In the genomic region with DNA sequence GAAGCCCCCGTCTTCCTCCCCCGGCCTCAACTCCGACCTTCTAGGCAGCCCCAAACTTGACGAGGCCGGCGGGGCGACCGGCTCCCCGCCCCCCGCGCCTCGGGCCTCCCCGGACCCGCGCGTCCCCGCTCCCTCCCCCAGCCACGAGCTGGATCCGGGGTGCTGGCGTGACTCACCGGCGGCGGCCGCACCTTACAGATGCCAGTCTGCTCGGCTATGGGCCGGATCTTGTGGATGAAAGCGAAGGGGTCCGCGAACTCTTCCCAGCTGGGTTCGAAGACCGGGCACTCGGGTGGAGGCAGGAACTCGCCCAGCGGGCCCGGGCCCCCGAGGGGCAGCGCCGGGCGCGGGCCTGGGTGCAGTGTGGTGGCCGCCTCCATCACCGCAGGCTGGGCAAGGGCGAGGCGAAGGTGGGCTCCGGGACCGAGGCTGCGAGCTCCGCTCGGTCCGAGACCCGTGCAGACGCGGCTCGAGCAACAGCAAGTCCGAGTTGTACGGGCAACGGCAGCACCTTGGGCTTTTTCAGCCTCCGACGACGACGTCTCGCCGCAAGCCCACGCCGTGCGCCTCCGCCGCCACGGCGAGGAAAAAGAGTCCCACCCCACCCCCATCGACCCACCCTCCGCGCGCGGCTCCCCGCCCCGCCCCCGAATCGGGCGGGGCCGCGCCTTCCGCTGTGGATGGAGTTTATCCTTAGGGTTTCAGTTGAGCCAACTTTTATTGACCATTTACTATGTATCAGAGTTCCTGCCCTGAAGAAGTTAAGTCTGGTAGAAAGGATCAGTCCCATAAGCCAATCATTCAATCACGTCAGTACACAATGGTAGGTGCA, we compare ENCODE assay signal across 8 cellular contexts. TPM values are rescaled to one million over a fixed set of nuclear protein-coding genes. Genes with fewer than 3 reads are reported as not detected.
DNase-seq lines count a peak whose midpoint lies in the region; ATAC-seq and TF ChIP-seq lines count a peak whose summit lies in the region.

A gene (minus strand): TSS at position 496 of the 832 bp plus-strand sequence. CDS start 116 bp downstream, at position 380.

- peaks cover 0 to 4% of the 10 kb centered on the region in 2 donors for H3K4me1 ChIP-seq in breast epithelium

- H3K4me3 ChIP-seq in WI38 (ENCODE audit: low read depth, low read length) (peak within 1 kb of the TSS; percentile 88), breast epithelium (peak within 1 kb of the TSS; percentile 85 to 100 (median 86)), iPS-18c (ENCODE audit: insufficient read depth, low read depth, low read length) (peak within 1 kb of the TSS; percentile 86), skeletal muscle cell (ENCODE audit: low read depth, low read length) (peak within 1 kb of the TSS; percentile 91)

- ATAC-seq in GM18498 (IDR thresholded peaks at IDR 0.05; ENCODE audit: unreplicated experiment) (no peak), HG03097 (IDR thresholded peaks at IDR 0.05; ENCODE audit: low FRiP score, unreplicated experiment) (no peak)

- intact Hi-C loops in breast epithelium (cut with DNase I; ENCODE audit: low total_unique reads), result no loop called here

- H3K27me3 ChIP-seq in breast epithelium, result no peaks in the 10 kb centered on the region

- H3K36me3 ChIP-seq in breast epithelium, result no peaks in the 10 kb centered on the region

- no peak for TF ChIP-seq POLR2A in breast epithelium (IDR thresholded peaks at IDR 0.05)

- TF ChIP-seq CTCF in WI38 (IDR thresholded peaks at IDR 0.05; ENCODE audit: low read depth, low read length), result no peak
- no peak for TF ChIP-seq CTCF in breast epithelium (IDR thresholded peaks at IDR 0.05)

- DNase-seq in GM03348 (ENCODE audit: low spot score) (peak; percentile 87), NCI-H1417 treated with DMSO at 0.1 percent for 48 hours (lab: John Stamatoyannopoulos, UW) (peak; percentile 36), breast epithelium (ENCODE audit: low spot score in 2 of 2) (peak; percentile 39 to 67), skeletal muscle cell (ENCODE audit: low read depth) (peak; percentile 56)

- H3K27ac ChIP-seq in breast epithelium, result peak within 1 kb of the TSS; percentile 95 to 97

- H3K9me3 ChIP-seq in breast epithelium, result no peaks in the 10 kb centered on the region
- no peaks in the 10 kb centered on the region for H3K9me3 ChIP-seq in iPS-18c (ENCODE audit: control insufficient read depth, insufficient read depth, low read length)

RNA-seq across cellular contexts. Expression of the gene that starts here (rescaled TPM):
- 100 to 1,000 TPM in 1 of 3 donors, 10 to 100 TPM in 2; 37.6 to 122 (median 87.5) TPM for total RNA-seq in breast epithelium

Comparison
In these comparisons a context has a peak if more than half of its experiments do, and no peak if none do; other contexts are left out.
1. DNase-seq: peak in every context shown above with its lines; median percentile 87 in GM03348; 56 in skeletal muscle cell; 53 in breast epithelium; 36 in NCI-H1417 treated with DMSO at 0.1 percent for 48 hours.